Comparison of ENCODE assay signal across 1 cellular context in genomic region chr1:35883681-35884155, GRCh38.
TF ChIP-seq lines count a peak whose summit lies in the region.

No MANE protein-coding gene starts in this region.

TF ChIP-seq in HepG2, 621 proteins besides CTCF, POLR2A, EP300 and RAD21 (continued from another document):
- TF ChIP-seq ZNF780A (CRISPR knock-in tag; IDR thresholded peaks at IDR 0.05): no peak
- TF ChIP-seq TFAP4 (IDR thresholded peaks at IDR 0.05; ENCODE audit: borderline replicate concordance, low read depth): 0 out of 2 replicates have a peak, but pooled peaks have one; percentile 31
- 0 out of 2 replicates have a peak, but pooled peaks have one; percentile 14 for TF ChIP-seq HOXA3 (CRISPR knock-in tag; IDR thresholded peaks at IDR 0.05)
- no peak for TF ChIP-seq ZNF24 (IDR thresholded peaks at IDR 0.05)
- peak; percentile 86 for TF ChIP-seq PATZ1 (CRISPR knock-in tag; IDR thresholded peaks at IDR 0.05)
- 0 out of 2 replicates have a peak, but pooled peaks have one; percentile 18 for TF ChIP-seq MEIS2 (CRISPR knock-in tag; IDR thresholded peaks at IDR 0.05)
- TF ChIP-seq ZNF740 (CRISPR knock-in tag; IDR thresholded peaks at IDR 0.05): peak; percentile 48; the same call in 1 of the 2 replicates
- TF ChIP-seq JARID2 (CRISPR knock-in tag; IDR thresholded peaks at IDR 0.05; ENCODE audit: insufficient replicate concordance): no peak
- no peak for TF ChIP-seq ZNF598 (CRISPR knock-in tag; IDR thresholded peaks at IDR 0.05; ENCODE audit: borderline replicate concordance)
- TF ChIP-seq ZFP36 (IDR thresholded peaks at IDR 0.05; ENCODE audit: borderline replicate concordance, low read depth, low read length, partially characterized antibody): no peak
- no peak for TF ChIP-seq ZNF567 (CRISPR knock-in tag; IDR thresholded peaks at IDR 0.05; ENCODE audit: borderline replicate concordance)
- no peak for TF ChIP-seq ZNF83 (CRISPR knock-in tag; IDR thresholded peaks at IDR 0.05; ENCODE audit: borderline replicate concordance)
